8 cellular contexts compared by ENCODE assay signal in genomic region chr6:14210663-14211595, GRCh38.
DNase-seq lines count a peak whose midpoint lies in the region; ATAC-seq, FAIRE-seq and TF ChIP-seq lines count a peak whose summit lies in the region.

No MANE protein-coding gene starts in this region.

- H3K27ac ChIP-seq in prostate gland (peak overlapping the region; percentile 65 to 80), urinary bladder (ENCODE audit: low read depth) (no peak overlapping the region)

- peak; percentile 94 for FAIRE-seq in GM12892 (lab: Jason Lieb, UNC)

- peak overlapping the region; percentile 80 to 84 (median 81) for H3K4me3 Mint-ChIP-seq in T-cell

- no peaks in the 10 kb centered on the region for H3K36me3 Mint-ChIP-seq in T-cell

- TF ChIP-seq POLR2A in GM12892 (IDR thresholded peaks at IDR 0.05; ENCODE audit: low read depth, low read length) (peak; percentile 71; the same call in 1 of the 2 replicates), prostate gland (IDR thresholded peaks at IDR 0.05) (peak; percentile 21)

- no peaks in the 10 kb centered on the region for H3K27me3 ChIP-seq in prostate gland (replicated peaks; ENCODE audit: insufficient read depth)

- CTCF ChIA-PET in T-cell (lab: Charles Lee) = interaction anchor here (0.6 to 1.5 kb wide), 6 partner anchors 17 to 1413 kb away, joined by 3 to 4 read pairs (median 3); no protein-coding TSS in a partner anchor

- ATAC-seq in HG02763 (IDR thresholded peaks at IDR 0.05; ENCODE audit: unreplicated experiment) = peak; percentile 89
- peak; percentile 90 to 94 (median 94) for ATAC-seq in T-cell (replicated peaks in 1 of 4)
- peak; percentile 97 for ATAC-seq in left ventricle myocardium superior

- peaks cover 7 to 15% (median 8%) of the 10 kb centered on the region in 3 donors for H3K4me1 Mint-ChIP-seq in T-cell

- H3K27ac Mint-ChIP-seq in T-cell = peak overlapping the region; percentile 23 to 64

- intact Hi-C loops in left ventricle myocardium superior (cut with micrococcal nuclease) (no loop called here), prostate gland (cut with DNase I) (loop anchor here (2.0 to 5.0 kb wide), 4 partner anchors 1036 to 1414 kb away; partner anchors contain the start of gene JARID2)

- 2% methylated on average over 70 of the region's 101 CpGs for WGBS in prostate gland
- WGBS in urinary bladder = 2% methylated on average over 100 of the region's 101 CpGs

- H3K36me3 ChIP-seq in prostate gland (no peaks in the 10 kb centered on the region), urinary bladder (ENCODE audit: insufficient read depth) (no peaks in the 10 kb centered on the region)

- H3K9me3 Mint-ChIP-seq in T-cell = no peaks in the 10 kb centered on the region

- H3K9me3 ChIP-seq in prostate gland = no peaks in the 10 kb centered on the region

- no peaks in the 10 kb centered on the region for H3K27me3 Mint-ChIP-seq in T-cell

- POLR2A ChIA-PET in T-cell (lab: Charles Lee) = no interaction called here

- H3K4me3 ChIP-seq in prostate gland = peak overlapping the region; percentile 53 to 65
- H3K4me3 ChIP-seq in urinary bladder (ENCODE audit: low read depth, low read length) = peak overlapping the region; percentile 51

- TF ChIP-seq CTCF in prostate gland (IDR thresholded peaks at IDR 0.05) = peak; percentile 64 to 98 (median 90)

- peak; percentile 92 for DNase-seq in GM12892 (ENCODE audit: insufficient read length)
- DNase-seq in NCI-H1417 (lab: John Stamatoyannopoulos, UW) = peak; percentile 93 to 95 (median 94)
- peak; percentile 62 to 92 (median 80) for DNase-seq in T-cell
- DNase-seq in amygdala (lab: John Stamatoyannopoulos, UW) = peak; percentile 53 to 96 (median 84)
- DNase-seq in left ventricle myocardium superior = peak; percentile 98
- peak; percentile 93 for DNase-seq in prostate gland (ENCODE audit: low spot score)

- no peaks in the 10 kb centered on the region for H3K4me1 ChIP-seq in prostate gland (replicated peaks)
- no peaks in the 10 kb centered on the region for H3K4me1 ChIP-seq in urinary bladder (ENCODE audit: insufficient read depth)
